25 cellular contexts compared by ENCODE assay signal in genomic region chr10:124168581-124168980, GRCh38.
"Had no signal": no experiment of that assay in that cellular context is flagged by ENCODE, and none has a peak within 500 bp of the region (broad histone marks: within the 10 kb centered on the region; RNA-seq: fewer than 3 reads in every experiment).

No MANE protein-coding gene starts in this region.

- H3K27ac Mint-ChIP-seq: immature natural killer cell; naive thymus-derived CD8-positive, alpha-beta T cell; nephron progenitor cell; stimulated activated naive CD8-positive, alpha-beta T cell treated with anti-CD3 and anti-CD28 coated beads, Interleukin-15, amount 100 ng/mL, for 72 hours had no signal

- H3K36me3 Mint-ChIP-seq: naive thymus-derived CD8-positive, alpha-beta T cell had no signal

- H3K9me3 ChIP-seq: esophagus squamous epithelium, ovary, right lobe of liver, suprapubic skin, transverse colon had no signal

- DNase-seq: cerebellar nuclear complex; effector CD8-positive, alpha-beta T cell; erythroblast; esophagus squamous epithelium; hypothalamus; immature natural killer cell; kidney glomerular epithelial cell; mesendoderm; nephron progenitor cell; occipital lobe; retina; stimulated activated CD4-positive, alpha-beta T cell treated with anti-CD3 and anti-CD28 coated beads, Interleukin-12 subunit alpha, Interleukin-12 subunit beta, amount 100 ng/mL, for 4 hours; stimulated activated CD4-positive, alpha-beta T cell treated with anti-CD3 and anti-CD28 coated beads, Interleukin-1b, Interleukin-23, amount 100 ng/mL, for 48 hours; stimulated activated CD4-positive, alpha-beta T cell treated with anti-CD3 and anti-CD28 coated beads, Interleukin-4, amount 100 ng/mL, for 1 hour; stimulated activated naive CD4-positive, alpha-beta T cell; stimulated activated naive CD8-positive, alpha-beta T cell treated with anti-CD3 and anti-CD28 coated beads, Interleukin-15, amount 100 ng/mL, for 72 hours; transverse colon had no signal

- H3K27me3 ChIP-seq: cardiac muscle cell, esophagus squamous epithelium, ovary, right lobe of liver, transverse colon had no signal

- H3K4me3 Mint-ChIP-seq: immature natural killer cell; naive thymus-derived CD8-positive, alpha-beta T cell; nephron progenitor cell; stimulated activated naive CD8-positive, alpha-beta T cell treated with anti-CD3 and anti-CD28 coated beads, Interleukin-15, amount 100 ng/mL, for 72 hours had no signal

- H3K9me3 Mint-ChIP-seq: immature natural killer cell had no signal

- H3K4me2 ChIP-seq: smooth muscle cell had no signal

- ATAC-seq: left colon; naive thymus-derived CD8-positive, alpha-beta T cell; right lobe of liver; stimulated activated naive CD8-positive, alpha-beta T cell treated with anti-CD3 and anti-CD28 coated beads, Interleukin-15, amount 100 ng/mL, for 72 hours had no signal

- H3K4me1 ChIP-seq: esophagus squamous epithelium, right lobe of liver, suprapubic skin, transverse colon had no signal

- H3K4me3 ChIP-seq: cardiac muscle cell, dorsolateral prefrontal cortex, esophagus squamous epithelium, ovary, right lobe of liver, smooth muscle cell, suprapubic skin, transverse colon had no signal

- H3K36me3 ChIP-seq: cardiac muscle cell, esophagus squamous epithelium, ovary, right lobe of liver, suprapubic skin, transverse colon had no signal

- H3K4me1 Mint-ChIP-seq: immature natural killer cell; naive thymus-derived CD8-positive, alpha-beta T cell; stimulated activated naive CD8-positive, alpha-beta T cell treated with anti-CD3 and anti-CD28 coated beads, Interleukin-15, amount 100 ng/mL, for 72 hours had no signal

- H3K27ac ChIP-seq: cardiac muscle cell, dorsolateral prefrontal cortex, esophagus squamous epithelium, ovary, right lobe of liver, suprapubic skin, transverse colon had no signal
